ENCODE assay signal across 9 cellular contexts in genomic region chr5:61866930-61867329, GRCh38.
DNase-seq lines count a peak whose midpoint lies in the region; ATAC-seq and TF ChIP-seq lines count a peak whose summit lies in the region.
"Had no signal": no experiment of that assay in that cellular context is flagged by ENCODE, and none has a peak within 500 bp of the region (broad histone marks: within the 10 kb centered on the region; RNA-seq: fewer than 3 reads in every experiment).

No MANE protein-coding gene starts in this region.

- H3K36me3 Mint-ChIP-seq in activated CD4-positive, alpha-beta memory T cell treated with anti-CD3 and anti-CD28 coated beads, Interleukin-2, amount 10 ng/mL, durations not matched to agents 7 days and 5 days (ENCODE audit: low read depth): no peaks in the 10 kb centered on the region

- H3K27me3 Mint-ChIP-seq in activated CD4-positive, alpha-beta memory T cell treated with anti-CD3 and anti-CD28 coated beads, Interleukin-2, amount 10 ng/mL, durations not matched to agents 7 days and 5 days: no peaks in the 10 kb centered on the region

- H3K9me2 ChIP-seq in PC-3 (replicated peaks; ENCODE audit: low read length): no peaks in the 10 kb centered on the region

- intact Hi-C loops in PC-3 (cut with micrococcal nuclease): no loop called here

- no TSS peak for BruUV-seq in PC-3 (replicated peaks; lab: Mats Ljungman, UMichigan)

- H3K9ac ChIP-seq in PC-3 (ENCODE audit: low read length): no peak overlapping the region

- no peak for TF ChIP-seq CTCF in PC-3 (conservative IDR thresholded peaks at IDR 0.05; ENCODE audit: low read depth, low read length)

- H3K79me2 ChIP-seq in PC-3 (ENCODE audit: low read length): no peaks in the 10 kb centered on the region

- peaks cover 7% of the 10 kb centered on the region for H3K9me3 Mint-ChIP-seq in activated CD4-positive, alpha-beta memory T cell treated with anti-CD3 and anti-CD28 coated beads, Interleukin-2, amount 10 ng/mL, durations not matched to agents 7 days and 5 days

- H3K9me3 ChIP-seq in PC-3 (ENCODE audit: low read length): no peaks in the 10 kb centered on the region

- H3K36me3 ChIP-seq in PC-3 (ENCODE audit: low read depth, low read length): no peaks in the 10 kb centered on the region

- no peaks in the 10 kb centered on the region for H4K20me1 ChIP-seq in PC-3 (ENCODE audit: low read length)

- CTCF ChIA-PET in PC-3 (lab: Charles Lee): no interaction called here
- CTCF ChIA-PET in activated CD4-positive, alpha-beta memory T cell treated with anti-CD3 and anti-CD28 coated beads, Interleukin-2, amount 10 ng/mL, durations not matched to agents 7 days and 5 days (lab: Charles Lee): no interaction called here

- H3K4me1 ChIP-seq in PC-3 (ENCODE audit: insufficient read depth, low read length): no peaks in the 10 kb centered on the region

- H3K27ac ChIP-seq in PC-3 (ENCODE audit: low read length): no peak overlapping the region

- ATAC-seq in HG03064 (IDR thresholded peaks at IDR 0.05; ENCODE audit: low read depth, unreplicated experiment) (peak; percentile 83), PC-3 (peak; percentile 31)

- H3K27me3 ChIP-seq in PC-3 (ENCODE audit: low read length): no peaks in the 10 kb centered on the region

- no peak overlapping the region for H2AFZ ChIP-seq in PC-3 (ENCODE audit: low read length)

- H3K4me3 ChIP-seq in PC-3 (ENCODE audit: low read length) (no peak overlapping the region), skeletal muscle cell (ENCODE audit: low read depth, low read length) (no peak overlapping the region)

- no peak overlapping the region for H3K4me2 ChIP-seq in PC-3 (ENCODE audit: low read length)

- no peaks in the 10 kb centered on the region for H3F3A ChIP-seq in PC-3 (ENCODE audit: low read length, unreplicated experiment)

- DNase-seq in SKM-1 treated with dmso at 0.1 percent for 144 hours (lab: John Stamatoyannopoulos, UW; ENCODE audit: unreplicated experiment): peak; percentile 15
- DNase-seq in SKM-1 (lab: John Stamatoyannopoulos, UW; ENCODE audit: unreplicated experiment): no peak
- DNase-seq in PC-3: peak; percentile 66
- peak; percentile 8 for DNase-seq in skeletal muscle cell (ENCODE audit: low read depth)
- DNase-seq in amniotic stem cell (lab: John Stamatoyannopoulos, UW): no peak
- no peak for DNase-seq in NCI-H2171 treated with DMSO at 0.1 percent for 48 hours (lab: John Stamatoyannopoulos, UW)
- DNase-seq in activated CD4-positive, alpha-beta memory T cell treated with anti-CD3 and anti-CD28 coated beads, Interleukin-2, amount 10 ng/mL, durations not matched to agents 7 days and 5 days: no peak
- DNase-seq: AML-193 had no signal

- POLR2A ChIA-PET in PC-3 (lab: Charles Lee; ENCODE audit: unreplicated experiment): no interaction called here
- POLR2A ChIA-PET in activated CD4-positive, alpha-beta memory T cell treated with anti-CD3 and anti-CD28 coated beads, Interleukin-2, amount 10 ng/mL, durations not matched to agents 7 days and 5 days (lab: Charles Lee): no interaction called here

- no peak overlapping the region for H3K4me3 Mint-ChIP-seq in activated CD4-positive, alpha-beta memory T cell treated with anti-CD3 and anti-CD28 coated beads, Interleukin-2, amount 10 ng/mL, durations not matched to agents 7 days and 5 days

- no peaks in the 10 kb centered on the region for H3K4me1 Mint-ChIP-seq in activated CD4-positive, alpha-beta memory T cell treated with anti-CD3 and anti-CD28 coated beads, Interleukin-2, amount 10 ng/mL, durations not matched to agents 7 days and 5 days

- no peak overlapping the region for H3K27ac Mint-ChIP-seq in activated CD4-positive, alpha-beta memory T cell treated with anti-CD3 and anti-CD28 coated beads, Interleukin-2, amount 10 ng/mL, durations not matched to agents 7 days and 5 days

Comparison
In these comparisons a context has a peak if more than half of its experiments do, and no peak if none do; other contexts are left out.
1. DNase-seq: peak in SKM-1 treated with dmso at 0.1 percent for 144 hours (single experiment), PC-3 (single experiment) and skeletal muscle cell (single experiment); none in SKM-1 (single experiment), amniotic stem cell (single experiment), NCI-H2171 treated with DMSO at 0.1 percent for 48 hours (single experiment) and activated CD4-positive, alpha-beta memory T cell treated with anti-CD3 and anti-CD28 coated beads, Interleukin-2, amount 10 ng/mL, durations not matched to agents 7 days and 5 days (single experiment).